In the genomic region with DNA sequence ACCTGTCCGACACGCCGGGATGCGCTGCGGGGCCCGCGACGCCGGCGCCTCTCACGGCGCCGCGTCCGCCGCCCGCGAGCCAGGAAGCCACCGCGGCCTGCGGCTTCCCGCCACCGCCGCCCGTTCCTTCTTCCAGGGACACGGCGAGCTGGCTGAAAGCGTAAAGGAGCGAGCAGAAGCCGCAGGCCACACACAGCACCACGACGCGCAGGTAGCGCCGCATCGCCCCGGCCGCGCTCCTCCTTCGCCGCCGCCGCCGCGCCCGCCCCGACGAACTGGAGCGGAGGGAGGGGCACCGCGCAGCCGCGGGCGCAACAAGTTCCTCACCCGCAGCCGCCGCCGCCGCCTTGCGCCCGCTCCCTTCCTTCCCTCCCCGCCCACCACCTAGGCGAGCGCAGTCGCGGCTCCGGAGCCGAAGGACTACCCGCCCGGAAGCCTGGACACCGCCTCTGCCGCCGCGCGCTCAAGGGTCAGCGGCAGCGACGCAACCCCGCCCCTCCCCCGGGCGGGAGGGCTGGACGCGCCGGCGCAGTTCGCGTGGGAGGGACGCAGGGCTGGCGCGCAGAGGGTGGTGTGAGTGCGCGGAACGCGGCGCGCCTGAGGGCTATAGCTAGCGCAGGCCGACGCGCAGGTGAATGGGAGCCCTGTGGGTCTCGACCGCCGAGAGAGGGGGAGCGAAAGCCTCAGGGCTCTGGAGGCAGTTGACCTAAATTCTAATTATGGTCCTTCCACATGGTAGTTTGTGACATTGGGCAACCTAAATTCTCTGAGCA, we compare ENCODE assay signal across 8 cellular contexts. TPM values are rescaled to one million over a fixed set of nuclear protein-coding genes. Genes with fewer than 3 reads are reported as not detected.
DNase-seq lines count a peak whose midpoint lies in the region; TF ChIP-seq lines count a peak whose summit lies in the region.

A gene with protein sequence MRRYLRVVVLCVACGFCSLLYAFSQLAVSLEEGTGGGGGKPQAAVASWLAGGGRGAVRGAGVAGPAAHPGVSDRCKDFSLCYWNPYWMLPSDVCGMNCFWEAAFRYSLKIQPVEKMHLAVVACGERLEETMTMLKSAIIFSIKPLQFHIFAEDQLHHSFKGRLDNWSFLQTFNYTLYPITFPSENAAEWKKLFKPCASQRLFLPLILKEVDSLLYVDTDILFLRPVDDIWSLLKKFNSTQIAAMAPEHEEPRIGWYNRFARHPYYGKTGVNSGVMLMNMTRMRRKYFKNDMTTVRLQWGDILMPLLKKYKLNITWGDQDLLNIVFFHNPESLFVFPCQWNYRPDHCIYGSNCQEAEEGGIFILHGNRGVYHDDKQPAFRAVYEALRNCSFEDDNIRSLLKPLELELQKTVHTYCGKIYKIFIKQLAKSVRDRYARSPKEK (minus strand): TSS at position 451 of the 773 bp plus-strand sequence. CDS start 228 bp downstream, at position 223.

- H3K4me2 ChIP-seq in neural progenitor cell: peak within 1 kb of the TSS; percentile 94

- no peaks in the 10 kb centered on the region for H3K9me3 Mint-ChIP-seq in neural progenitor cell

- H3K4me3 ChIP-seq in H7 (ENCODE audit: insufficient read depth, low read depth, low read length): peak within 1 kb of the TSS; percentile 62
- H3K4me3 ChIP-seq in foreskin fibroblast (ENCODE audit: low read depth in 1 of 2, low read length in 2 of 2): peak within 1 kb of the TSS; percentile 67 to 73
- peak within 1 kb of the TSS; percentile 83 for H3K4me3 ChIP-seq in neural progenitor cell
- H3K4me3 ChIP-seq in stomach smooth muscle (ENCODE audit: low read length in 2 of 2): peak within 1 kb of the TSS; percentile 82 to 93

- H3K4me1 ChIP-seq in neural progenitor cell: peaks cover 11% of the 10 kb centered on the region
- H3K4me1 ChIP-seq in stomach smooth muscle (ENCODE audit: control insufficient read depth, insufficient read depth, low read length): peaks cover 8% of the 10 kb centered on the region

- H3K27me3 Mint-ChIP-seq in neural progenitor cell (ENCODE audit: insufficient read depth, low read depth): no peaks in the 10 kb centered on the region

- H3K36me3 Mint-ChIP-seq in neural progenitor cell: peaks cover under 1% of the 10 kb centered on the region

- H3F3A ChIP-seq in neural progenitor cell (ENCODE audit: low read depth): peaks cover 22% of the 10 kb centered on the region

- H3K27ac ChIP-seq in neural progenitor cell (peak within 1 kb of the TSS; percentile 46), stomach smooth muscle (ENCODE audit: low read length) (peak within 1 kb of the TSS; percentile 26)

- H2AFZ ChIP-seq in neural progenitor cell (replicated peaks): peak within 1 kb of the TSS; percentile 81

- peaks cover 43% of the 10 kb centered on the region for H3K79me2 ChIP-seq in neural progenitor cell (ENCODE audit: low read depth)

- H3K27me3 ChIP-seq in H7 (ENCODE audit: control insufficient read depth, insufficient read depth, low read length) (peaks cover 7% of the 10 kb centered on the region; the same call in 1 of the 2 replicates), neural progenitor cell (no peaks in the 10 kb centered on the region), stomach smooth muscle (ENCODE audit: control insufficient read depth in 1 of 2, insufficient read depth in 2 of 2, low read length in 2 of 2) (no peaks in the 10 kb centered on the region)

- DNase-seq in ELR (ENCODE audit: low read depth): peak; percentile 95
- DNase-seq in H7: peak; percentile 94
- DNase-seq in M059J (ENCODE audit: low read depth): peak; percentile 92
- peak; percentile 73 for DNase-seq in SHP77 treated with DMSO at 0.1 percent for 48 hours (lab: John Stamatoyannopoulos, UW)
- peak; percentile 78 for DNase-seq in activated gamma-delta T cell treated with Interleukin-2 at 50 U/mL for 16 hours
- DNase-seq in foreskin fibroblast: peak; percentile 95 to 98
- DNase-seq in neural progenitor cell (ENCODE audit: low spot score): peak; percentile 97

- TF ChIP-seq CTCF in foreskin fibroblast (IDR thresholded peaks at IDR 0.05; ENCODE audit: low read depth, low read length) (no peak), neural progenitor cell (IDR thresholded peaks at IDR 0.05) (no peak)

- H3K9ac ChIP-seq in neural progenitor cell: no peak within 1 kb of the TSS
- H3K9ac ChIP-seq in stomach smooth muscle (ENCODE audit: low read length in 2 of 2): peak within 1 kb of the TSS; percentile 68 to 78

- no peaks in the 10 kb centered on the region for H3K9me3 ChIP-seq in neural progenitor cell (ENCODE audit: low read depth)
- H3K9me3 ChIP-seq in stomach smooth muscle (ENCODE audit: control insufficient read depth in 2 of 2, low read length in 2 of 2): no peaks in the 10 kb centered on the region

- H4K20me1 ChIP-seq in neural progenitor cell (ENCODE audit: low read depth): peaks cover 36% of the 10 kb centered on the region

- H3K27ac Mint-ChIP-seq in neural progenitor cell: peak within 1 kb of the TSS; percentile 90

- peaks cover 30% of the 10 kb centered on the region for H3K4me1 Mint-ChIP-seq in neural progenitor cell

- no peaks in the 10 kb centered on the region for H3K36me3 ChIP-seq in H7 (replicated peaks; ENCODE audit: control insufficient read depth, insufficient read depth, low read length)
- no peaks in the 10 kb centered on the region for H3K36me3 ChIP-seq in neural progenitor cell
- H3K36me3 ChIP-seq in stomach smooth muscle (ENCODE audit: control insufficient read depth in 2 of 2, insufficient read depth in 2 of 2, low read length in 2 of 2): no peaks in the 10 kb centered on the region

- H3K4me3 Mint-ChIP-seq in neural progenitor cell: peak within 1 kb of the TSS; percentile 97

RNA-seq across cellular contexts. Expression of the gene that starts here (rescaled TPM):
- total RNA-seq in H7 (2014; rRNA removed; shearing (Covaris generic)): 8.3 and 9.9 TPM in 2 replicates
- 9.7 and 16.1 TPM in 2 replicates for total RNA-seq in M059J (2014; rRNA removed; shearing (Covaris generic))
- total RNA-seq in neural progenitor cell (ENCODE audit: low replicate concordance): 16.8 and 27.5 TPM in 2 replicates

Comparison
In these comparisons a context has a peak if more than half of its experiments do, and no peak if none do; other contexts are left out.
1. Peak in every context shown above with its lines: DNase-seq, H3K4me3 ChIP-seq and H3K27ac ChIP-seq.